ENCODE assay signal across 8 cellular contexts in the genomic region with DNA sequence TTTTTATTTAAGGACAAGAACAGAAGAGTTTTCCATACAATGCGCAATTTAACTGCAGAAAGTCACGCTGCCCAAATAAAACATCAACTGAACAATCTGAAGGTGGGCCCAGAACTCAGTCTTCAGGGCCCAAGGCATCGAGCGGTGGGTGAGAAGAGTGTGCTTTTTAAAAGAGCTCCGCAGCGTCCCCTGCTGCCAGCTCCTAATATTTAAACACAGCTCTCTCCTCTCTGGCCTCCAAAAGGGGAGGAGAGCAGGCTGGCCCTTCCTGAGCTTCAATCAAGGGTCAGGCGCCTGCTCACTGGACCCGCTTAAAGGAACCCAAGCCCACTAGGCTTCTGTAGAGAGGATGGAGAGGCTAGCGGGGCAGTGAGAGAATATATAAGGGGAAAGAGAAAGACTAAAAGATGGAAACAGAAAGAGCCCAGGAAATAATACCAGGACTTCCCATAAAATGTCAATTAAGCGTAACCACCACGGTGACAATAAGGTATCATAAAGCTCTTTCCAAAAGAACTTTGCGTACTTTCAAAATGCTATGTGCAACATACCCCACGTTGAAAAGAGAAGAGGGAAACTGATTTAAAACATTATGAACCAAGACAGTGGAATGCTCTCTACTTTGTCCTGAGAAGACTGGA. TPM values are rescaled to one million over a fixed set of nuclear protein-coding genes. Genes with fewer than 3 reads are reported as not detected.
DNase-seq lines count a peak whose midpoint lies in the region; ATAC-seq, FAIRE-seq and TF ChIP-seq lines count a peak whose summit lies in the region.

No MANE protein-coding gene starts in this region.

- peak overlapping the region; percentile 89 for H3K4me3 Mint-ChIP-seq in stimulated activated effector memory CD8-positive, alpha-beta T cell treated with anti-CD3 and anti-CD28 coated beads, Interleukin-12 subunit alpha, Interleukin-12 subunit beta, amount 100 ng/mL, for 72 hours

- POLR2A ChIA-PET in endothelial cell of umbilical vein (lab: Charles Lee): interaction anchor here (1.7 kb wide), 1 partner anchor 23 kb away, joined by 5 read pairs; no protein-coding TSS in a partner anchor

- H3K9ac ChIP-seq in endothelial cell of umbilical vein (replicated peaks; ENCODE audit: extremely low read depth, insufficient read depth, low read length): no peak overlapping the region

- H3K4me3 ChIP-seq in endothelial cell of umbilical vein (replicated peaks in 1 of 3; ENCODE audit: insufficient read depth in 1 of 3, low read depth in 1 of 3, low read length in 3 of 3): peak overlapping the region in 1 of 3 experiments; percentile 17

- TF ChIP-seq POLR2A in endothelial cell of umbilical vein (IDR thresholded peaks at IDR 0.05; ENCODE audit: low read depth, low read length): no peak

- CTCF ChIA-PET in endothelial cell of umbilical vein (lab: Charles Lee): interaction anchor here (0.6 to 4.7 kb wide), 60 partner anchors 8 to 338 kb away, joined by 3 to 226 read pairs (median 6); a partner anchor contains a TSS

- H3K27me3 ChIP-seq in endothelial cell of umbilical vein (ENCODE audit: control insufficient read depth in 2 of 2, insufficient read depth in 2 of 2, low read length in 2 of 2): no peaks in the 10 kb centered on the region

- FAIRE-seq in endothelial cell of umbilical vein (lab: Jason Lieb, UNC): peak; percentile 96

- ATAC-seq in GM18873 (IDR thresholded peaks at IDR 0.05; ENCODE audit: low FRiP score, unreplicated experiment) (peak; percentile 40), HG03354 (IDR thresholded peaks at IDR 0.05; ENCODE audit: poor library complexity, severe bottlenecking, unreplicated experiment) (peak; percentile 53)
- ATAC-seq in stimulated activated effector memory CD8-positive, alpha-beta T cell treated with anti-CD3 and anti-CD28 coated beads, Interleukin-12 subunit alpha, Interleukin-12 subunit beta, amount 100 ng/mL, for 72 hours: peak; percentile 75

- H3K9me3 Mint-ChIP-seq in stimulated activated effector memory CD8-positive, alpha-beta T cell treated with anti-CD3 and anti-CD28 coated beads, Interleukin-12 subunit alpha, Interleukin-12 subunit beta, amount 100 ng/mL, for 72 hours: no peaks in the 10 kb centered on the region

- peaks cover 73% of the 10 kb centered on the region for H3K4me1 Mint-ChIP-seq in stimulated activated effector memory CD8-positive, alpha-beta T cell treated with anti-CD3 and anti-CD28 coated beads, Interleukin-12 subunit alpha, Interleukin-12 subunit beta, amount 100 ng/mL, for 72 hours

- intact Hi-C loops in endothelial cell of umbilical vein (cut with micrococcal nuclease): loop anchor here (1.0 to 5.0 kb wide), 8 partner anchors 22 to 324 kb away; a partner anchor contains a TSS

- DNase-seq in AML-193 (lab: John Stamatoyannopoulos, UW) (peak; percentile 74 to 76), NOMO-1 (lab: John Stamatoyannopoulos, UW; ENCODE audit: unreplicated experiment in 2 of 2) (peak; percentile 73 to 75), endothelial cell of umbilical vein (ENCODE audit: low read depth, low spot score) (peak; percentile 85), mucosa of gallbladder (ENCODE audit: low spot score) (peak; percentile 82)
- DNase-seq in activated CD8-positive, alpha-beta memory T cell treated with anti-CD3 and anti-CD28 coated beads, Interleukin-2, amount 50 U/mL, for 24 hours (ENCODE audit: extremely low read depth): peak; percentile 47
- DNase-seq in stimulated activated effector memory CD8-positive, alpha-beta T cell treated with anti-CD3 and anti-CD28 coated beads, Interleukin-12 subunit alpha, Interleukin-12 subunit beta, amount 100 ng/mL, for 72 hours (ENCODE audit: low spot score in 2 of 2): peak; percentile 69 to 88

- no peaks in the 10 kb centered on the region for H3K9me3 ChIP-seq in endothelial cell of umbilical vein (replicated peaks; ENCODE audit: control insufficient read depth, insufficient read depth, low read length)

- BruUV-seq in endothelial cell of umbilical vein (replicated peaks; lab: Mats Ljungman, UMichigan): no TSS peak

- H3K4me1 ChIP-seq in endothelial cell of umbilical vein (ENCODE audit: control insufficient read depth, extremely low read depth, insufficient read depth, low read length): peaks cover 39% of the 10 kb centered on the region

- no peaks in the 10 kb centered on the region for H3K9me1 ChIP-seq in endothelial cell of umbilical vein (replicated peaks; ENCODE audit: control insufficient read depth, extremely low read depth, insufficient read depth, low read length)

- H3K36me3 Mint-ChIP-seq in stimulated activated effector memory CD8-positive, alpha-beta T cell treated with anti-CD3 and anti-CD28 coated beads, Interleukin-12 subunit alpha, Interleukin-12 subunit beta, amount 100 ng/mL, for 72 hours: peaks cover 48% of the 10 kb centered on the region

- H3K27ac ChIP-seq in endothelial cell of umbilical vein (ENCODE audit: insufficient read depth, low read depth, low read length): no peak overlapping the region

- peak; percentile 77 to 81 for TF ChIP-seq CTCF in endothelial cell of umbilical vein (IDR thresholded peaks at IDR 0.05; ENCODE audit: extremely low read depth in 1 of 2, insufficient read depth in 1 of 2, low read depth in 1 of 2, low read length in 2 of 2)

- no peaks in the 10 kb centered on the region for H4K20me1 ChIP-seq in endothelial cell of umbilical vein (replicated peaks; ENCODE audit: control insufficient read depth, extremely low read depth, insufficient read depth, low read length)

- H3K36me3 ChIP-seq in endothelial cell of umbilical vein (ENCODE audit: control insufficient read depth in 2 of 2, extremely low read depth in 1 of 2, insufficient read depth in 2 of 2, low read length in 2 of 2): no peaks in the 10 kb centered on the region

- peaks cover 31% of the 10 kb centered on the region for H3K79me2 ChIP-seq in endothelial cell of umbilical vein (ENCODE audit: control insufficient read depth, insufficient read depth, low read length)

- dilution Hi-C loops in endothelial cell of umbilical vein (cut with MboI; ENCODE audit: extremely low pct_ligation_motif_present, low sequenced_read_pairs): no loop called here

- no peak overlapping the region for H2AFZ ChIP-seq in endothelial cell of umbilical vein (ENCODE audit: low read depth, low read length)

- H3K4me2 ChIP-seq in endothelial cell of umbilical vein (ENCODE audit: insufficient read depth, low read length): peak overlapping the region; percentile 80

- H3K27ac Mint-ChIP-seq in stimulated activated effector memory CD8-positive, alpha-beta T cell treated with anti-CD3 and anti-CD28 coated beads, Interleukin-12 subunit alpha, Interleukin-12 subunit beta, amount 100 ng/mL, for 72 hours: peak overlapping the region; percentile 90

TF ChIP-seq in endothelial cell of umbilical vein, 7 proteins besides CTCF, POLR2A, EP300 and RAD21:
- TF ChIP-seq POLR2AphosphoS5 (IDR thresholded peaks at IDR 0.05; ENCODE audit: insufficient read depth, low read depth, low read length) (no peak), GATA2 (IDR thresholded peaks at IDR 0.05; ENCODE audit: insufficient read depth, insufficient read length, low read depth, low read length) (no peak), MYC (IDR thresholded peaks at IDR 0.05; ENCODE audit: low read depth, low read length) (no peak), JUN (IDR thresholded peaks at IDR 0.05; ENCODE audit: borderline replicate concordance, insufficient read depth, insufficient read length, low read depth) (no peak), EZH2 (IDR thresholded peaks at IDR 0.05; ENCODE audit: borderline replicate concordance, low read depth, low read length, severe bottlenecking) (no peak), FOS (IDR thresholded peaks at IDR 0.05; ENCODE audit: borderline replicate concordance, insufficient read depth, low read length) (no peak)
- TF ChIP-seq, protein P1, sequence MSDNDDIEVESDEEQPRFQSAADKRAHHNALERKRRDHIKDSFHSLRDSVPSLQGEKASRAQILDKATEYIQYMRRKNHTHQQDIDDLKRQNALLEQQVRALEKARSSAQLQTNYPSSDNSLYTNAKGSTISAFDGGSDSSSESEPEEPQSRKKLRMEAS (IDR thresholded peaks at IDR 0.05; ENCODE audit: insufficient read depth, insufficient read length): no peak

RNA-seq across cellular contexts. Expression of a gene that starts 2.8 kb away (rescaled TPM):
- total RNA-seq in endothelial cell of umbilical vein: 17.2 and 21.1 TPM in 2 replicates
- 8.2 and 8.5 TPM in 2 replicates for polyA plus RNA-seq in endothelial cell of umbilical vein
- polyA plus RNA-seq in endothelial cell of umbilical vein (2011; cell fraction: cytosol; rRNA removed): 6.5 and 7.7 TPM in 2 replicates
- 12.1 and 13.0 TPM in 2 replicates for polyA plus RNA-seq in endothelial cell of umbilical vein (2011; cell fraction: nucleus; rRNA removed)
- polyA plus RNA-seq in endothelial cell of umbilical vein (2012): 10.3 and 12.2 TPM in 2 replicates
- polyA minus RNA-seq in endothelial cell of umbilical vein: 13.2 and 20.2 TPM in 2 replicates
- polyA minus RNA-seq in endothelial cell of umbilical vein (2011; cell fraction: cytosol; rRNA and poly(A)+ RNA removed): 14.0 TPM
- polyA minus RNA-seq in endothelial cell of umbilical vein (2011; cell fraction: nucleus; rRNA and poly(A)+ RNA removed): 13.3 and 15.2 TPM in 2 replicates
- 27.1 TPM for total RNA-seq in mucosa of gallbladder

RNA-seq across cellular contexts. Expression of a gene that starts 50.3 kb away (rescaled TPM):
- 17.1 and 21.3 TPM in 2 replicates for total RNA-seq in endothelial cell of umbilical vein
- polyA plus RNA-seq in endothelial cell of umbilical vein: 7.0 and 8.5 TPM in 2 replicates
- polyA plus RNA-seq in endothelial cell of umbilical vein (2011; cell fraction: cytosol; rRNA removed): 11.1 and 12.5 TPM in 2 replicates
- polyA plus RNA-seq in endothelial cell of umbilical vein (2011; cell fraction: nucleus; rRNA removed): 15.7 and 19.9 TPM in 2 replicates
- polyA plus RNA-seq in endothelial cell of umbilical vein (2012): 15.2 and 21.2 TPM in 2 replicates
- 10.1 and 12.7 TPM in 2 replicates for polyA minus RNA-seq in endothelial cell of umbilical vein
- polyA minus RNA-seq in endothelial cell of umbilical vein (2011; cell fraction: cytosol; rRNA and poly(A)+ RNA removed): 13.5 TPM
- polyA minus RNA-seq in endothelial cell of umbilical vein (2011; cell fraction: nucleus; rRNA and poly(A)+ RNA removed): 19.7 and 25.0 TPM in 2 replicates
- total RNA-seq in mucosa of gallbladder: 12.2 TPM
